8 cellular contexts compared by ENCODE assay signal in genomic region chr7:94394399-94395140, GRCh38.
DNase-seq lines count a peak whose midpoint lies in the region; ATAC-seq lines count a peak whose summit lies in the region.

COL1A2 (plus strand) TSS chr7:94394895; CDS start chr7:94395032, 137 bp downstream.

- DNase-seq in ELF-1 (ENCODE audit: low read depth, low spot score) (peak; percentile 75), NCI-H2227 treated with DMSO at 0.1 percent for 48 hours (lab: John Stamatoyannopoulos, UW) (peak; percentile 88), left kidney (ENCODE audit: low read depth, low spot score) (peak; percentile 82), stromal cell of bone marrow (ENCODE audit: low read depth) (peak; percentile 98), SHP77 (lab: John Stamatoyannopoulos, UW) (no peak)

- H3K27ac ChIP-seq in cingulate gyrus (ENCODE audit: low read depth, low read length): peak within 1 kb of the TSS; percentile 61

- ATAC-seq in GM19463 (IDR thresholded peaks at IDR 0.05; ENCODE audit: unreplicated experiment) (no peak), GM18873 (IDR thresholded peaks at IDR 0.05; ENCODE audit: low FRiP score, unreplicated experiment) (no peak)

Comparison
In these comparisons a context has a peak if more than half of its experiments do, and no peak if none do; other contexts are left out.
1. DNase-seq: peak in ELF-1 (single experiment), NCI-H2227 treated with DMSO at 0.1 percent for 48 hours (single experiment), left kidney (single experiment) and stromal cell of bone marrow (single experiment); none in SHP77 (0 of 2).